7 cellular contexts compared by ENCODE assay signal in the genomic region with DNA sequence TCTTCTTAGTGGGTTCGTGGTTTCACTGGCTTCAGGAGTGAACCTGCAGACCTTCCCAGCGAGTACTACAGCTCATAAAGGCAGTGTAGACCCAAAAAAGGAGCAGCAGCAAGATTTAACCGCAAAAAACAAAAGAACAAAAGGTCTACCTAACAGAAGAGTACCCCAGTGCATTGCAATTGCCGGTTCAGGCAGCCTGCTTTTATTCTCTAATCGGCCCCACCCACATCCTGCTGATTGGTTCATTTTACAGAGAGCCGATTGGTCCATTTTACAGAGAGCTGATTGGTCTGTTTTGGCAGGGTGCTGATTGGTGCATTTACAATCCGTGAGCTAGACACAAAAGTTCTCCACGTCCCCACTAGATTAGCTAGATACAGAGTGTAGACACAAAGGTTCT. TPM values are rescaled to one million over a fixed set of nuclear protein-coding genes. Genes with fewer than 3 reads are reported as not detected.
A peak's percentile ranks its signal among the peaks of the same experiment; 100 is the strongest.
DNase-seq lines count a peak whose midpoint lies in the region; ATAC-seq, FAIRE-seq and TF ChIP-seq lines count a peak whose summit lies in the region.
"Had no signal": no experiment of that assay in that cellular context is flagged by ENCODE, and none has a peak within 500 bp of the region (broad histone marks: within the 10 kb centered on the region; RNA-seq: fewer than 3 reads in every experiment).

No MANE protein-coding gene starts in this region.

- in situ Hi-C loops in SK-MEL-5 (cut with HindIII; ENCODE audit: low pct_unique_long_range_greater_than_20kb, low sequenced_read_pairs), result no loop called here

- TF ChIP-seq POLR2A in GM12892 (IDR thresholded peaks at IDR 0.05; ENCODE audit: low read depth, low read length), result peak; percentile 59; the same call in 1 of the 2 replicates

- DNase-seq in GM12892 (ENCODE audit: insufficient read length) (no peak), SK-MEL-5 (ENCODE audit: low read depth, low spot score) (peak; percentile 31), left kidney (ENCODE audit: low read depth, low spot score) (peak; percentile 27), NCI-H1092 treated with DMSO at 0.1 percent for 48 hours (lab: John Stamatoyannopoulos, UW) (no peak), Ammon's horn (ENCODE audit: low spot score) (no peak)
- DNase-seq: left lung had no signal

- no peak for ATAC-seq in GM21529 (IDR thresholded peaks at IDR 0.05; ENCODE audit: unreplicated experiment)
- ATAC-seq: left lung had no signal

- FAIRE-seq in GM12892 (lab: Jason Lieb, UNC), result no peak

RNA-seq across cellular contexts. Expression of a gene that starts 2.0 kb away (rescaled TPM):
- polyA plus RNA-seq in GM12892 (2012; ENCODE audit: missing spikeins), result 37.4 TPM
- total RNA-seq in SK-MEL-5 (2014; rRNA removed; shearing (Covaris generic)), result 13.6 and 17.2 TPM in 2 replicates
- 17.8 and 19.0 TPM in 2 replicates for polyA plus RNA-seq in SK-MEL-5 (2015; cell fraction: cytosol; rRNA removed)
- polyA plus RNA-seq in SK-MEL-5 (2015; cell fraction: nucleus; rRNA removed), result 26.6 and 40.4 TPM in 2 replicates

RNA-seq across cellular contexts. Expression of a gene that starts 4.5 kb away (rescaled TPM):
- polyA plus RNA-seq in GM12892 (2012; ENCODE audit: missing spikeins), result 19.3 TPM
- 18.1 and 23.4 TPM in 2 replicates for total RNA-seq in SK-MEL-5 (2014; rRNA removed; shearing (Covaris generic))
- 49.9 and 58.6 TPM in 2 replicates for polyA plus RNA-seq in SK-MEL-5 (2015; cell fraction: cytosol; rRNA removed)
- 70.3 and 136 TPM in 2 replicates for polyA plus RNA-seq in SK-MEL-5 (2015; cell fraction: nucleus; rRNA removed)

RNA-seq across cellular contexts. Expression of a gene that starts 22.8 kb away (rescaled TPM):
- 27.9 TPM for polyA plus RNA-seq in GM12892 (2012; ENCODE audit: missing spikeins)
- total RNA-seq in SK-MEL-5 (2014; rRNA removed; shearing (Covaris generic)), result 26.3 and 32.0 TPM in 2 replicates
- 21.0 and 29.3 TPM in 2 replicates for polyA plus RNA-seq in SK-MEL-5 (2015; cell fraction: cytosol; rRNA removed)
- 18.8 and 26.8 TPM in 2 replicates for polyA plus RNA-seq in SK-MEL-5 (2015; cell fraction: nucleus; rRNA removed)

RNA-seq across cellular contexts. Expression of a gene that starts 31.2 kb away (rescaled TPM):
- not detected for polyA plus RNA-seq in GM12892 (2012; ENCODE audit: missing spikeins)
- 0.11 TPM in 1 of 2 replicates, not detected in the other for total RNA-seq in SK-MEL-5 (2014; rRNA removed; shearing (Covaris generic))
- 0.29 and 0.52 TPM in 2 replicates for polyA plus RNA-seq in SK-MEL-5 (2015; cell fraction: cytosol; rRNA removed)
- polyA plus RNA-seq in SK-MEL-5 (2015; cell fraction: nucleus; rRNA removed), result 1.5 and 2.3 TPM in 2 replicates

RNA-seq across cellular contexts. Expression of a gene that starts 31.3 kb away (rescaled TPM):
- 2.1 TPM for polyA plus RNA-seq in GM12892 (2012; ENCODE audit: missing spikeins)
- total RNA-seq in SK-MEL-5 (2014; rRNA removed; shearing (Covaris generic)), result 10.0 and 10.7 TPM in 2 replicates
- 34.9 and 37.3 TPM in 2 replicates for polyA plus RNA-seq in SK-MEL-5 (2015; cell fraction: cytosol; rRNA removed)
- polyA plus RNA-seq in SK-MEL-5 (2015; cell fraction: nucleus; rRNA removed), result 2.6 and 3.1 TPM in 2 replicates

Comparison
In these comparisons a context has a peak if more than half of its experiments do, and no peak if none do; other contexts are left out.
1. DNase-seq: peak in SK-MEL-5 (single experiment) and left kidney (single experiment); none in GM12892 (single experiment), NCI-H1092 treated with DMSO at 0.1 percent for 48 hours (single experiment) and Ammon's horn (single experiment).